18 cellular contexts compared by ENCODE assay signal in the genomic region with DNA sequence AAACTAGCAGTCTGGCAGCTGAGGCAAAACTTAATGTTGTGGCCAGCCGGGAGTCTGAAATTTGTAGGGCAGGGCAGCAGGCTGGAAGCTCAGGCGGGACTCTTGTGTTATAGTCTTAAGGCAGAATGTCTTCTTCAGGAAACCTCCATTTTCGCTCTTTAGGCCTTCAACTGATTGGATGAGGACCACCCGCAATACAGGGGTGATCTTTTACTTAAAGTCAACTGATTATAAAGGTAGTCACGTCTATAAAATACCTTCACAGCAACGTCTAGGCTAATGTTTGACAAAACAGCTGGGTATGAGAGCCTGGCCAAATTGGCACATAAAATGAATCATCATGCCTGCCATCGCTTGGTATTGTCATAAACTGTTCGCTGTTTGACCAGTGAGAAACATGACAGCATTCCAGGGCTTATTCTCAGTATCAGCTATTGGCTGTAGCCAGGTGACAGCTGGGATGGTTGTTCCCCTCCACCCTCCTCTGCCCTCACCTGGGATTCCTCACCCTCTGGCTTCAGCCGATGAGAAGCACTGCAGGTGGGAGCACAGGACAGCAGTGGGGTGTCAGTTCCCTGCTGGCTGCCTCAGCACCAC. TPM values are rescaled to one million over a fixed set of nuclear protein-coding genes. Genes with fewer than 3 reads are reported as not detected.
A peak's percentile ranks its signal among the peaks of the same experiment; 100 is the strongest.
DNase-seq lines count a peak whose midpoint lies in the region; ATAC-seq, FAIRE-seq and TF ChIP-seq lines count a peak whose summit lies in the region.
"Had no signal": no experiment of that assay in that cellular context is flagged by ENCODE, and none has a peak within 500 bp of the region (broad histone marks: within the 10 kb centered on the region; RNA-seq: fewer than 3 reads in every experiment).

No MANE protein-coding gene starts in this region.

- in situ Hi-C loops in HepG2 (cut with HindIII; ENCODE audit: extremely low pct_ligation_motif_present, low pct_unique_long_range_greater_than_20kb), result no loop called here

- peaks cover 41% of the 10 kb centered on the region for H3K27me3 Mint-ChIP-seq in activated T-helper 1 cell treated with anti-CD3 and anti-CD28 coated beads, Interleukin-12 subunit alpha, Interleukin-12 subunit beta, Interleukin-2, Interleukin-4 antibody, amounts not matched to agents 30 ng/mL and 10 ng/mL and 1 ng/mL, durations not matched to agents 14 hours and 24 hours and 36 hours (ENCODE audit: insufficient read depth)

- H3K79me2 ChIP-seq in PC-3 (ENCODE audit: low read length) (no peaks in the 10 kb centered on the region), HepG2 (ENCODE audit: insufficient read depth, low read length) (no peaks in the 10 kb centered on the region)

- no peak overlapping the region for H3K27ac Mint-ChIP-seq in activated T-helper 1 cell treated with anti-CD3 and anti-CD28 coated beads, Interleukin-12 subunit alpha, Interleukin-12 subunit beta, Interleukin-2, Interleukin-4 antibody, amounts not matched to agents 30 ng/mL and 10 ng/mL and 1 ng/mL, durations not matched to agents 14 hours and 24 hours and 36 hours
- H3K27ac Mint-ChIP-seq: CD4-positive, alpha-beta T cell had no signal

- CTCF ChIA-PET in PC-3 (lab: Charles Lee) (interaction anchor here (0.6 to 4.6 kb wide), 3 partner anchors 15 to 69 kb away, joined by 3 to 50 read pairs (median 4); no protein-coding TSS in a partner anchor), HepG2 (lab: Yijun Ruan, JAX; ENCODE audit: low intra/inter-chr PET ratio, low total read pairs) (interaction anchor here (2.7 to 4.4 kb wide), 2 partner anchors 67 to 70 kb away, joined by 22 to 63 read pairs; no protein-coding TSS in a partner anchor)

- H4K20me1 ChIP-seq in PC-3 (ENCODE audit: low read length), result no peaks in the 10 kb centered on the region
- no peaks in the 10 kb centered on the region; the same call in 1 of the 2 replicates for H4K20me1 ChIP-seq in HepG2 (ENCODE audit: insufficient read depth, low read length)

- H3K36me3 Mint-ChIP-seq in activated T-helper 1 cell treated with anti-CD3 and anti-CD28 coated beads, Interleukin-12 subunit alpha, Interleukin-12 subunit beta, Interleukin-2, Interleukin-4 antibody, amounts not matched to agents 30 ng/mL and 10 ng/mL and 1 ng/mL, durations not matched to agents 14 hours and 24 hours and 36 hours (ENCODE audit: low read depth), result no peaks in the 10 kb centered on the region

- no peak for TF ChIP-seq RAD21 in HepG2 (CRISPR knock-in tag; IDR thresholded peaks at IDR 0.05)

- DNase-seq in GM12891 (ENCODE audit: insufficient read length, low spot score) (no peak), PC-3 (peak; percentile 46), HepG2 (ENCODE audit: low spot score) (no peak), small intestine (peak; percentile 24), Peyer's patch (no peak), omental fat pad (ENCODE audit: low spot score) (no peak)
- DNase-seq in activated T-helper 1 cell treated with anti-CD3 and anti-CD28 coated beads, Interleukin-12 subunit alpha, Interleukin-12 subunit beta, Interleukin-2, Interleukin-4 antibody, amounts not matched to agents 30 ng/mL and 10 ng/mL and 1 ng/mL, durations not matched to agents 14 hours and 24 hours and 36 hours (ENCODE audit: low spot score), result no peak
- DNase-seq: ACHN; C1 segment of cervical spinal cord; Calu3; CD4-positive, alpha-beta T cell; DMS 273 treated with DMSO at 0.1 percent for 48 hours; GOT3; H9; IMR-90; KG1 had no signal

- H3K9ac ChIP-seq in PC-3 (ENCODE audit: low read length) (no peak overlapping the region), HepG2 (ENCODE audit: insufficient read depth, low read depth, low read length) (no peak overlapping the region)

- BruUV-seq in PC-3 (replicated peaks; lab: Mats Ljungman, UMichigan) (no TSS peak), HepG2 (replicated peaks; lab: Mats Ljungman, UMichigan) (no TSS peak)

- H3K4me1 Mint-ChIP-seq in activated T-helper 1 cell treated with anti-CD3 and anti-CD28 coated beads, Interleukin-12 subunit alpha, Interleukin-12 subunit beta, Interleukin-2, Interleukin-4 antibody, amounts not matched to agents 30 ng/mL and 10 ng/mL and 1 ng/mL, durations not matched to agents 14 hours and 24 hours and 36 hours (ENCODE audit: low read depth), result peaks cover 19% of the 10 kb centered on the region

- H3K4me1 ChIP-seq in PC-3 (ENCODE audit: insufficient read depth, low read length), result peaks cover 5% of the 10 kb centered on the region; the same call in 1 of the 2 replicates
- H3K4me1 ChIP-seq in HepG2 (ENCODE audit: insufficient read depth, low read length), result no peaks in the 10 kb centered on the region
- no peaks in the 10 kb centered on the region for H3K4me1 ChIP-seq in small intestine (ENCODE audit: control insufficient read depth in 2 of 2, insufficient read depth in 1 of 2, low read depth in 1 of 2, low read length in 1 of 2)
- no peaks in the 10 kb centered on the region for H3K4me1 ChIP-seq in Peyer's patch

- H3K9me3 ChIP-seq in PC-3 (ENCODE audit: low read length), result no peaks in the 10 kb centered on the region
- no peaks in the 10 kb centered on the region for H3K9me3 ChIP-seq in HepG2 (ENCODE audit: low read length)
- H3K9me3 ChIP-seq in small intestine (ENCODE audit: control insufficient read depth, low read depth), result no peaks in the 10 kb centered on the region
- no peaks in the 10 kb centered on the region for H3K9me3 ChIP-seq in Peyer's patch

- 38% methylated on average over 9 of the region's 9 CpGs for WGBS in HepG2 (ENCODE audit: low lambda C conversion rate)
- WGBS in small intestine, 3 donors, result 39 to 70% (median 55%) methylated on average over 9 of the region's 9 CpGs

- H3K9me2 ChIP-seq in PC-3 (replicated peaks; ENCODE audit: low read length), result no peaks in the 10 kb centered on the region

- TF ChIP-seq POLR2A in GM12891 (IDR thresholded peaks at IDR 0.05; ENCODE audit: low read depth, low read length) (no peak), HepG2 (IDR thresholded peaks at IDR 0.05; ENCODE audit: insufficient read depth in 1 of 2, low read depth in 2 of 2, low read length in 2 of 2) (no peak), Peyer's patch (IDR thresholded peaks at IDR 0.05) (no peak)

- H3K27ac ChIP-seq in PC-3 (ENCODE audit: low read length) (no peak overlapping the region), HepG2 (ENCODE audit: extremely low read length, insufficient read depth, low read length) (no peak overlapping the region), small intestine (ENCODE audit: low read depth in 1 of 2, low read length in 1 of 2) (no peak overlapping the region), Peyer's patch (no peak overlapping the region)
- H3K27ac ChIP-seq: HL-60 had no signal

- FAIRE-seq in GM12891 (lab: Jason Lieb, UNC) (peak; percentile 20), HepG2 (lab: Jason Lieb, UNC) (no peak), small intestine (lab: Jason Lieb, UNC) (no peak)

- no peaks in the 10 kb centered on the region for H3K9me3 Mint-ChIP-seq in activated T-helper 1 cell treated with anti-CD3 and anti-CD28 coated beads, Interleukin-12 subunit alpha, Interleukin-12 subunit beta, Interleukin-2, Interleukin-4 antibody, amounts not matched to agents 30 ng/mL and 10 ng/mL and 1 ng/mL, durations not matched to agents 14 hours and 24 hours and 36 hours
- H3K9me3 Mint-ChIP-seq: CD4-positive, alpha-beta T cell; H9 had no signal

- POLR2A ChIA-PET in PC-3 (lab: Charles Lee; ENCODE audit: unreplicated experiment), result no interaction called here
- POLR2A ChIA-PET in HepG2 (lab: Yijun Ruan, JAX), result no interaction called here

- H3F3A ChIP-seq in PC-3 (ENCODE audit: low read length, unreplicated experiment), result no peaks in the 10 kb centered on the region

- H2AFZ ChIP-seq in PC-3 (ENCODE audit: low read length) (no peak overlapping the region), HepG2 (ENCODE audit: low read length) (no peak overlapping the region)

- no peak for TF ChIP-seq CTCF in PC-3 (conservative IDR thresholded peaks at IDR 0.05; ENCODE audit: low read depth, low read length)
- no peak for TF ChIP-seq CTCF in HepG2 (CRISPR knock-in tag; IDR thresholded peaks at IDR 0.05)
- TF ChIP-seq CTCF in Peyer's patch (IDR thresholded peaks at IDR 0.05), result no peak
- TF ChIP-seq CTCF in omental fat pad (IDR thresholded peaks at IDR 0.05), result no peak

- H3K4me3 ChIP-seq in PC-3 (ENCODE audit: low read length) (no peak overlapping the region), HepG2 (replicated peaks in 1 of 3; ENCODE audit: insufficient read depth in 1 of 3, low read depth in 2 of 3, low read length in 3 of 3) (no peak overlapping the region), small intestine (ENCODE audit: low read depth in 1 of 2, low read length in 2 of 2) (no peak overlapping the region), Peyer's patch (no peak overlapping the region)

- ATAC-seq in PC-3 (peak; percentile 9), HepG2 (peak; percentile 4; the same call in 2 of the 3 replicates), omental fat pad (ENCODE audit: low FRiP score) (no peak)

- no peak overlapping the region for H3K4me3 Mint-ChIP-seq in activated T-helper 1 cell treated with anti-CD3 and anti-CD28 coated beads, Interleukin-12 subunit alpha, Interleukin-12 subunit beta, Interleukin-2, Interleukin-4 antibody, amounts not matched to agents 30 ng/mL and 10 ng/mL and 1 ng/mL, durations not matched to agents 14 hours and 24 hours and 36 hours
- H3K4me3 Mint-ChIP-seq: CD4-positive, alpha-beta T cell; H9 had no signal

- H3K36me3 ChIP-seq in PC-3 (ENCODE audit: low read depth, low read length), result no peaks in the 10 kb centered on the region
- peaks cover 0 to 4% of the 10 kb centered on the region in 2 experiments; a peak in 2 of 5 replicates for H3K36me3 ChIP-seq in HepG2 (replicated peaks in 1 of 2; ENCODE audit: control insufficient read depth in 1 of 2, insufficient read depth in 2 of 2, low read length in 2 of 2)
- H3K36me3 ChIP-seq in small intestine (ENCODE audit: control insufficient read depth in 2 of 2, insufficient read depth in 2 of 2, low read length in 2 of 2), result no peaks in the 10 kb centered on the region
- peaks cover 0 to 11% (median 0%) of the 10 kb centered on the region in 3 donors for H3K36me3 ChIP-seq in Peyer's patch

- TF ChIP-seq EP300 in HepG2 (IDR thresholded peaks at IDR 0.05; ENCODE audit: low read depth in 2 of 2, low read length in 2 of 2) (no peak), HepG2 (CRISPR knock-in tag; IDR thresholded peaks at IDR 0.05; ENCODE audit: borderline replicate concordance) (no peak)

- H3K27me3 ChIP-seq in PC-3 (ENCODE audit: low read length), result no peaks in the 10 kb centered on the region
- peaks cover 0 to 39% of the 10 kb centered on the region in 2 experiments; a peak in 4 of 5 replicates for H3K27me3 ChIP-seq in HepG2 (ENCODE audit: control insufficient read depth in 1 of 2, insufficient read depth in 2 of 2, low read length in 2 of 2)
- H3K27me3 ChIP-seq in small intestine (ENCODE audit: control insufficient read depth in 2 of 2, insufficient read depth in 2 of 2, low read length in 2 of 2), result peaks cover 0 to 2% of the 10 kb centered on the region in 2 donors
- H3K27me3 ChIP-seq in Peyer's patch, result no peaks in the 10 kb centered on the region

- intact Hi-C loops in PC-3 (cut with micrococcal nuclease) (no loop called here), HepG2 (cut with micrococcal nuclease; ENCODE audit: unreplicated experiment) (no loop called here)
- intact Hi-C loops in activated T-helper 1 cell treated with anti-CD3 and anti-CD28 coated beads, Interleukin-12 subunit alpha, Interleukin-12 subunit beta, Interleukin-2, Interleukin-4 antibody, amounts not matched to agents 30 ng/mL and 10 ng/mL and 1 ng/mL, durations not matched to agents 14 hours and 24 hours and 36 hours (cut with micrococcal nuclease), result no loop called here

- H3K4me2 ChIP-seq in PC-3 (ENCODE audit: low read length) (no peak overlapping the region), HepG2 (ENCODE audit: low read depth, low read length) (no peak overlapping the region)

RNA-seq across cellular contexts. Expression of a gene that starts 6.6 kb away (rescaled TPM):
- polyA plus RNA-seq in GM12891 (2012; ENCODE audit: low read depth, missing spikeins), result 0.10 TPM
- total RNA-seq in PC-3 (2014; rRNA removed), result 0.62 and 0.81 TPM in 2 replicates
- total RNA-seq in HepG2 (2016; rRNA removed; fragmentation: Illumina TruSeq; extraction: Trizol), result not detected in 2 replicates
- not detected in 2 replicates for total RNA-seq in HepG2 (2016; cell fraction: cytosol; rRNA removed; fragmentation: Illumina TruSeq; extraction: Trizol; ENCODE audit: low read depth)
- total RNA-seq in HepG2 (2016; cell fraction: insoluble cytoplasmic fraction; rRNA removed; fragmentation: Illumina TruSeq; extraction: Trizol), result not detected in 2 replicates
- not detected in 2 replicates for total RNA-seq in HepG2 (2016; cell fraction: membrane; rRNA removed; fragmentation: Illumina TruSeq; extraction: Trizol)
- total RNA-seq in HepG2 (2016; cell fraction: nucleus; rRNA removed; fragmentation: Illumina TruSeq; extraction: Trizol), result not detected in 2 replicates
- not detected in 2 replicates for polyA plus RNA-seq in HepG2 (2011; rRNA removed)
- polyA plus RNA-seq in HepG2 (2011; cell fraction: cytosol; rRNA removed), result not detected in 2 replicates
- polyA plus RNA-seq in HepG2 (2011; cell fraction: nucleus; rRNA removed), result not detected in 2 replicates
- polyA plus RNA-seq in HepG2 (2012), result not detected in 2 replicates
- not detected in 2 replicates for polyA plus RNA-seq in HepG2 (2016; cell fraction: cytosol; fragmentation: Illumina TruSeq; extraction: Trizol; ENCODE audit: low read depth)
- not detected in 2 replicates for polyA plus RNA-seq in HepG2 (2016; cell fraction: insoluble cytoplasmic fraction; fragmentation: Illumina TruSeq; extraction: Trizol; ENCODE audit: low read depth)
- polyA plus RNA-seq in HepG2 (2016; cell fraction: membrane; fragmentation: Illumina TruSeq; extraction: Trizol; ENCODE audit: low read depth), result not detected in 2 replicates
- not detected in 2 replicates for polyA plus RNA-seq in HepG2 (2016; cell fraction: nucleus; fragmentation: Illumina TruSeq; extraction: Trizol; ENCODE audit: insufficient read depth, low read depth)
- 0.30 TPM in 1 of 2 replicates, not detected in the other for polyA minus RNA-seq in HepG2 (2011; rRNA and poly(A)+ RNA removed; ENCODE audit: low replicate concordance)
- polyA minus RNA-seq in HepG2 (2011; cell fraction: cytosol; rRNA and poly(A)+ RNA removed), result not detected in 2 replicates
- not detected in 2 replicates for polyA minus RNA-seq in HepG2 (2011; cell fraction: nucleus; rRNA and poly(A)+ RNA removed)
- 1 to 10 TPM; 1.4 to 1.6 (median 1.4) TPM for polyA plus RNA-seq in small intestine
- 0.36 TPM in 1 of 2 replicates, not detected in the other for total RNA-seq in activated T-helper 1 cell treated with anti-CD3 and anti-CD28 coated beads, Interleukin-12 subunit alpha, Interleukin-12 subunit beta, Interleukin-2, Interleukin-4 antibody, amounts not matched to agents 30 ng/mL and 10 ng/mL and 1 ng/mL, durations not matched to agents 14 hours and 24 hours and 36 hours
- 1 to 10 TPM in 3 of 4 donors, not detected in 1; 2.2 to 3.3 (median 2.8) TPM for total RNA-seq in Peyer's patch
- total RNA-seq in omental fat pad, result under 1 TPM in 2 of 4 donors, not detected in 2; 0.19 to 0.24 TPM
- total RNA-seq: CD4-positive, alpha-beta T cell; Daoy had no signal

RNA-seq across cellular contexts. Expression of a gene that starts 22.5 kb away (rescaled TPM):
- 1.1 TPM for polyA plus RNA-seq in GM12891 (2012; ENCODE audit: low read depth, missing spikeins)
- total RNA-seq in PC-3 (2014; rRNA removed) (97.1 and 126 TPM in 2 replicates), HepG2 (2016; rRNA removed; fragmentation: Illumina TruSeq; extraction: Trizol) (37.5 and 63.7 TPM in 2 replicates), Peyer's patch (100 to 1,000 TPM in 3 of 4 donors, 10 to 100 TPM in 1; 66.0 to 344 (median 228) TPM), omental fat pad (10 to 100 TPM; 32.3 to 97.4 (median 67.0) TPM)
- 67.5 and 74.8 TPM in 2 replicates for total RNA-seq in HepG2 (2016; cell fraction: cytosol; rRNA removed; fragmentation: Illumina TruSeq; extraction: Trizol; ENCODE audit: low read depth)
- total RNA-seq in HepG2 (2016; cell fraction: insoluble cytoplasmic fraction; rRNA removed; fragmentation: Illumina TruSeq; extraction: Trizol), result 30.7 and 64.6 TPM in 2 replicates
- 118 and 139 TPM in 2 replicates for total RNA-seq in HepG2 (2016; cell fraction: membrane; rRNA removed; fragmentation: Illumina TruSeq; extraction: Trizol)
- 44.9 and 59.4 TPM in 2 replicates for total RNA-seq in HepG2 (2016; cell fraction: nucleus; rRNA removed; fragmentation: Illumina TruSeq; extraction: Trizol)
- polyA plus RNA-seq in HepG2 (2011; rRNA removed) (92.9 and 94.6 TPM in 2 replicates), small intestine (10 to 100 TPM; 33.0 to 66.0 (median 64.3) TPM)
- polyA plus RNA-seq in HepG2 (2011; cell fraction: cytosol; rRNA removed), result 77.3 and 145 TPM in 2 replicates
- polyA plus RNA-seq in HepG2 (2011; cell fraction: nucleus; rRNA removed), result 93.1 and 106 TPM in 2 replicates
- polyA plus RNA-seq in HepG2 (2012), result 22.4 and 31.8 TPM in 2 replicates
- polyA plus RNA-seq in HepG2 (2016; cell fraction: cytosol; fragmentation: Illumina TruSeq; extraction: Trizol; ENCODE audit: low read depth), result 159 and 175 TPM in 2 replicates
- polyA plus RNA-seq in HepG2 (2016; cell fraction: insoluble cytoplasmic fraction; fragmentation: Illumina TruSeq; extraction: Trizol; ENCODE audit: low read depth), result 64.4 and 78.3 TPM in 2 replicates
- polyA plus RNA-seq in HepG2 (2016; cell fraction: membrane; fragmentation: Illumina TruSeq; extraction: Trizol; ENCODE audit: low read depth), result 207 and 216 TPM in 2 replicates
- polyA plus RNA-seq in HepG2 (2016; cell fraction: nucleus; fragmentation: Illumina TruSeq; extraction: Trizol; ENCODE audit: insufficient read depth, low read depth), result 162 and 173 TPM in 2 replicates
- polyA minus RNA-seq in HepG2 (2011; rRNA and poly(A)+ RNA removed; ENCODE audit: low replicate concordance), result 19.0 and 113 TPM in 2 replicates
- polyA minus RNA-seq in HepG2 (2011; cell fraction: cytosol; rRNA and poly(A)+ RNA removed), result 47.6 and 70.8 TPM in 2 replicates
- polyA minus RNA-seq in HepG2 (2011; cell fraction: nucleus; rRNA and poly(A)+ RNA removed), result 28.5 and 32.1 TPM in 2 replicates
- total RNA-seq in activated T-helper 1 cell treated with anti-CD3 and anti-CD28 coated beads, Interleukin-12 subunit alpha, Interleukin-12 subunit beta, Interleukin-2, Interleukin-4 antibody, amounts not matched to agents 30 ng/mL and 10 ng/mL and 1 ng/mL, durations not matched to agents 14 hours and 24 hours and 36 hours, result 6.7 and 7.3 TPM in 2 replicates

Comparison
In these comparisons a context has a peak if more than half of its experiments do, and no peak if none do; other contexts are left out.
1. DNase-seq: peak in PC-3 (single experiment) and small intestine (single experiment); none in GM12891 (single experiment), HepG2 (single experiment), activated T-helper 1 cell treated with anti-CD3 and anti-CD28 coated beads, Interleukin-12 subunit alpha, Interleukin-12 subunit beta, Interleukin-2, Interleukin-4 antibody, amounts not matched to agents 30 ng/mL and 10 ng/mL and 1 ng/mL, durations not matched to agents 14 hours and 24 hours and 36 hours (single experiment), Peyer's patch (0 of 3) and omental fat pad (single experiment).